ENCODE assay signal across 18 cellular contexts in genomic region chr18:21047116-21047515, GRCh38.
DNase-seq lines count a peak whose midpoint lies in the region; ATAC-seq, FAIRE-seq and TF ChIP-seq lines count a peak whose summit lies in the region.
"Had no signal": no experiment of that assay in that cellular context is flagged by ENCODE, and none has a peak within 500 bp of the region (broad histone marks: within the 10 kb centered on the region; RNA-seq: fewer than 3 reads in every experiment).

No MANE protein-coding gene starts in this region.

- no peak for DNase-seq in activated naive CD8-positive, alpha-beta T cell treated with anti-CD3 and anti-CD28 coated beads for 36 hours
- DNase-seq in astrocyte (ENCODE audit: low read depth) (no peak), NCI-H748 treated with DMSO at 0.1 percent for 48 hours (lab: John Stamatoyannopoulos, UW) (no peak), NCI-H1436 treated with DMSO at 0.1 percent for 48 hours (lab: John Stamatoyannopoulos, UW) (no peak), CD1c-positive myeloid dendritic cell (ENCODE audit: extremely low spot score) (no peak)
- no peak for DNase-seq in naive thymus-derived CD4-positive, alpha-beta T cell
- DNase-seq: BE2C, DMS 273 treated with DMSO at 0.1 percent for 48 hours, GM23248, NCI-H146, NCI-H2081 treated with DMSO at 0.1 percent for 48 hours, NCI-H510A had no signal

- no peak overlapping the region for H3K27ac ChIP-seq in astrocyte (ENCODE audit: low read depth, low read length)
- H3K27ac ChIP-seq in naive thymus-derived CD4-positive, alpha-beta T cell (ENCODE audit: low read depth, low read length), result no peak overlapping the region
- H3K27ac ChIP-seq: 22Rv1, GM23248, SJSA1 had no signal

- no peak for ATAC-seq in naive thymus-derived CD4-positive, alpha-beta T cell
- ATAC-seq in GM18868 (IDR thresholded peaks at IDR 0.05; ENCODE audit: unreplicated experiment), result no peak
- ATAC-seq: HCT116, K562 had no signal

- H3K36me3 ChIP-seq in astrocyte (ENCODE audit: insufficient read depth, low read length), result peaks cover 3% of the 10 kb centered on the region
- peaks cover 0 to 6% (median 0%) of the 10 kb centered on the region in 3 experiments for H3K36me3 ChIP-seq in naive thymus-derived CD4-positive, alpha-beta T cell (ENCODE audit: control insufficient read depth in 2 of 3, insufficient read depth in 3 of 3, low read length in 3 of 3)
- H3K36me3 ChIP-seq: BE2C had no signal

- POLR2A ChIA-PET in naive thymus-derived CD4-positive, alpha-beta T cell (lab: Charles Lee), result interaction anchor here (0.7 kb wide), 1 partner anchor 9 kb away, joined by 3 read pairs; no protein-coding TSS in a partner anchor

- no peak for TF ChIP-seq CTCF in astrocyte (IDR thresholded peaks at IDR 0.05; ENCODE audit: insufficient read depth, low read depth, low read length)

- peak overlapping the region; percentile 41 for H3K27ac Mint-ChIP-seq in activated naive CD8-positive, alpha-beta T cell
- H3K27ac Mint-ChIP-seq in activated naive CD8-positive, alpha-beta T cell treated with anti-CD3 and anti-CD28 coated beads for 36 hours, result no peak overlapping the region
- H3K27ac Mint-ChIP-seq in astrocyte (ENCODE audit: unreplicated experiment), result no peak overlapping the region
- peak overlapping the region in 8 of 9 donors; percentile 5 to 77 (median 46) for H3K27ac Mint-ChIP-seq in naive thymus-derived CD4-positive, alpha-beta T cell

- CTCF ChIA-PET in naive thymus-derived CD4-positive, alpha-beta T cell (lab: Charles Lee), result no interaction called here

- no peak overlapping the region for H3K4me2 ChIP-seq in astrocyte (ENCODE audit: low read length)

- H3K9ac ChIP-seq in astrocyte (ENCODE audit: low read length), result no peak overlapping the region
- H3K9ac ChIP-seq: GM23248 had no signal

- H3K4me1 ChIP-seq in astrocyte (ENCODE audit: insufficient read depth, low read length), result no peaks in the 10 kb centered on the region
- H3K4me1 ChIP-seq in naive thymus-derived CD4-positive, alpha-beta T cell (ENCODE audit: control insufficient read depth in 2 of 2, insufficient read depth in 2 of 2, low read length in 2 of 2), result peaks cover 6 to 12% of the 10 kb centered on the region in 2 donors
- H3K4me1 ChIP-seq: BE2C, SJSA1 had no signal

- no peaks in the 10 kb centered on the region for H3K27me3 Mint-ChIP-seq in activated naive CD8-positive, alpha-beta T cell
- H3K27me3 Mint-ChIP-seq in activated naive CD8-positive, alpha-beta T cell treated with anti-CD3 and anti-CD28 coated beads for 36 hours, result no peaks in the 10 kb centered on the region
- no peaks in the 10 kb centered on the region for H3K27me3 Mint-ChIP-seq in astrocyte (ENCODE audit: low read depth, unreplicated experiment)
- H3K27me3 Mint-ChIP-seq in naive thymus-derived CD4-positive, alpha-beta T cell, result no peaks in the 10 kb centered on the region

- H3K9me3 ChIP-seq in astrocyte (ENCODE audit: insufficient read depth, low read depth, low read length), result no peaks in the 10 kb centered on the region
- H3K9me3 ChIP-seq in naive thymus-derived CD4-positive, alpha-beta T cell (ENCODE audit: control insufficient read depth in 2 of 3, low read length in 3 of 3), result no peaks in the 10 kb centered on the region
- H3K9me3 ChIP-seq: BE2C, SJSA1 had no signal

- no peaks in the 10 kb centered on the region for H3K27me3 ChIP-seq in astrocyte (ENCODE audit: insufficient read depth, low read length)
- H3K27me3 ChIP-seq in naive thymus-derived CD4-positive, alpha-beta T cell (ENCODE audit: control insufficient read depth in 2 of 2, insufficient read depth in 2 of 2, low read length in 2 of 2), result no peaks in the 10 kb centered on the region
- H3K27me3 ChIP-seq: BE2C, SJSA1 had no signal

- FAIRE-seq in astrocyte (lab: Jason Lieb, UNC), result peak; percentile 82
- FAIRE-seq: K562 had no signal

- peaks cover 52% of the 10 kb centered on the region for H3K4me1 Mint-ChIP-seq in activated naive CD8-positive, alpha-beta T cell (ENCODE audit: low read depth)
- peaks cover 37% of the 10 kb centered on the region for H3K4me1 Mint-ChIP-seq in activated naive CD8-positive, alpha-beta T cell treated with anti-CD3 and anti-CD28 coated beads for 36 hours
- peaks cover 6% of the 10 kb centered on the region for H3K4me1 Mint-ChIP-seq in astrocyte (ENCODE audit: low read depth, unreplicated experiment)
- peaks cover 13 to 66% (median 51%) of the 10 kb centered on the region in 7 donors for H3K4me1 Mint-ChIP-seq in naive thymus-derived CD4-positive, alpha-beta T cell

- peaks cover 20% of the 10 kb centered on the region for H4K20me1 ChIP-seq in astrocyte (ENCODE audit: insufficient read depth, low read length)

- intact Hi-C loops in naive thymus-derived CD4-positive, alpha-beta T cell (cut with micrococcal nuclease), result loop anchor here in 1 of 2 donors (5.0 kb wide), 1 partner anchor 65 kb away; the partner anchor contains the start of gene ROCK1

- no peak overlapping the region for H3K4me3 ChIP-seq in astrocyte (ENCODE audit: insufficient read depth, low read depth, low read length)
- no peak overlapping the region for H3K4me3 ChIP-seq in naive thymus-derived CD4-positive, alpha-beta T cell (ENCODE audit: low read length)
- H3K4me3 ChIP-seq: GM23248, K562, SJSA1 had no signal

- H3K9me3 Mint-ChIP-seq in activated naive CD8-positive, alpha-beta T cell (ENCODE audit: low read depth), result no peaks in the 10 kb centered on the region
- no peaks in the 10 kb centered on the region for H3K9me3 Mint-ChIP-seq in activated naive CD8-positive, alpha-beta T cell treated with anti-CD3 and anti-CD28 coated beads for 36 hours
- no peaks in the 10 kb centered on the region for H3K9me3 Mint-ChIP-seq in astrocyte (ENCODE audit: unreplicated experiment)
- H3K9me3 Mint-ChIP-seq in naive thymus-derived CD4-positive, alpha-beta T cell, result no peaks in the 10 kb centered on the region

- H3K36me3 Mint-ChIP-seq in activated naive CD8-positive, alpha-beta T cell, result peaks cover 6% of the 10 kb centered on the region
- peaks cover 18% of the 10 kb centered on the region for H3K36me3 Mint-ChIP-seq in activated naive CD8-positive, alpha-beta T cell treated with anti-CD3 and anti-CD28 coated beads for 36 hours
- H3K36me3 Mint-ChIP-seq in astrocyte (ENCODE audit: low read depth, unreplicated experiment), result peaks cover 4% of the 10 kb centered on the region
- peaks cover 0 to 36% (median 25%) of the 10 kb centered on the region in 5 donors for H3K36me3 Mint-ChIP-seq in naive thymus-derived CD4-positive, alpha-beta T cell

- peaks cover 33% of the 10 kb centered on the region for H3K79me2 ChIP-seq in astrocyte (ENCODE audit: insufficient read depth, low read length)

- no peak overlapping the region for H3K4me3 Mint-ChIP-seq in activated naive CD8-positive, alpha-beta T cell
- H3K4me3 Mint-ChIP-seq in activated naive CD8-positive, alpha-beta T cell treated with anti-CD3 and anti-CD28 coated beads for 36 hours, result no peak overlapping the region
- H3K4me3 Mint-ChIP-seq in astrocyte (ENCODE audit: unreplicated experiment), result no peak overlapping the region
- no peak overlapping the region for H3K4me3 Mint-ChIP-seq in naive thymus-derived CD4-positive, alpha-beta T cell

- H2AFZ ChIP-seq in astrocyte (ENCODE audit: low read depth, low read length), result no peak overlapping the region
- H2AFZ ChIP-seq: GM23248 had no signal

Comparison
In these comparisons a context has a peak if more than half of its experiments do, and no peak if none do; other contexts are left out.
1. H3K27ac Mint-ChIP-seq: peak in activated naive CD8-positive, alpha-beta T cell (single experiment) and naive thymus-derived CD4-positive, alpha-beta T cell (8 of 9); none in activated naive CD8-positive, alpha-beta T cell treated with anti-CD3 and anti-CD28 coated beads for 36 hours (single experiment) and astrocyte (single experiment).